14 cellular contexts compared by ENCODE assay signal in the genomic region with DNA sequence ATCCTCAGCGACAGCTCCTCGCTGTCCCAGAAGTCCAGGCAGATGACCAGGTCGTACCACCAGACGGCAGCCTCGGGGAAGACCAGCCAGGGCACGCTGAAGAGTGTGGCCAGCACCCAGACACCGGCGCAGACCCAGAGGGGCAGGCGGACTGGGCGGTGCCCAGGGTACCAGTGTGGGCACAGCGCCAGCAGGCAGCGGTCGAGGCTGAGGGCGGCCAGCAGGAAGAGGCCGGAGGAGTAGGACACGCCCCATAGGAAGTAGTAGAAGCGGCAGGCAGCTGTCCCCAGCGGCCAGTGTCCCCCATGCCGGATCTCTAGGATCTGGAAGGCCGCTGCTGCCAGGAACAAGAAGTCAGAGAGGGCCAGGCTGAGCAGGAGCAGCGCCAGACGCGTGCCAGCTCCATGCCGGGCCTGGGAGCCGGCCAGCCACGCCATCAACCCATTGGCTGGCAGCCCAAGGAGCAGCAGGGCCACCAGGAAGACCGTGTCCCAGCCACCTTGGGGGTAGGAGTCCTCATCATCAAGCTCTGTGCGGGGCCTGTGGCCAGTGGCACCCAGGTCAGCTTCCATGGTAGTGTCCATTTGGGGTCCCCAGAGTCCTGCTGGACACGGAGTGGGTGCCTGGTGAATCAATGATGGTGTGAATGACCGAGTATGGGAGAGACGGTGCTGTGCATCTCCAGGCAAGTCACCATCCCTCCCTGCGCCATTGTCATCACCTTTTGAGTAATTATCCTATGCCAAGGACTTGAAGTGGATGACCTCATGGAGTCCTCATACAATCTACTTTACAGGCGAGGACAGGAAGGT. TPM values are rescaled to one million over a fixed set of nuclear protein-coding genes. Genes with fewer than 3 reads are reported as not detected.
DNase-seq lines count a peak whose midpoint lies in the region; ATAC-seq and TF ChIP-seq lines count a peak whose summit lies in the region.
"Had no signal": no experiment of that assay in that cellular context is flagged by ENCODE, and none has a peak within 500 bp of the region (broad histone marks: within the 10 kb centered on the region; RNA-seq: fewer than 3 reads in every experiment).

A gene with protein sequence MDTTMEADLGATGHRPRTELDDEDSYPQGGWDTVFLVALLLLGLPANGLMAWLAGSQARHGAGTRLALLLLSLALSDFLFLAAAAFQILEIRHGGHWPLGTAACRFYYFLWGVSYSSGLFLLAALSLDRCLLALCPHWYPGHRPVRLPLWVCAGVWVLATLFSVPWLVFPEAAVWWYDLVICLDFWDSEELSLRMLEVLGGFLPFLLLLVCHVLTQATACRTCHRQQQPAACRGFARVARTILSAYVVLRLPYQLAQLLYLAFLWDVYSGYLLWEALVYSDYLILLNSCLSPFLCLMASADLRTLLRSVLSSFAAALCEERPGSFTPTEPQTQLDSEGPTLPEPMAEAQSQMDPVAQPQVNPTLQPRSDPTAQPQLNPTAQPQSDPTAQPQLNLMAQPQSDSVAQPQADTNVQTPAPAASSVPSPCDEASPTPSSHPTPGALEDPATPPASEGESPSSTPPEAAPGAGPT (minus strand): TSS at position 589 of the 812 bp plus-strand sequence. CDS start 5 bp downstream, at position 584.

- dilution Hi-C loops in IMR-90 (cut with HindIII; ENCODE audit: low sequenced_read_pairs, unreplicated experiment) = no loop called here

- POLR2A ChIA-PET in IMR-90 (lab: Charles Lee; ENCODE audit: unreplicated experiment) = no interaction called here

- H3K4me2 ChIP-seq in IMR-90 (ENCODE audit: low read depth, low read length) = no peak within 1 kb of the TSS

- H4K5ac ChIP-seq in IMR-90 (ENCODE audit: low read depth, low read length) = no peak within 1 kb of the TSS

- no peak within 1 kb of the TSS for H3K23ac ChIP-seq in IMR-90 (ENCODE audit: low read depth, low read length)

- no peak within 1 kb of the TSS for H3K27ac ChIP-seq in IMR-90 (ENCODE audit: insufficient read depth, low read length)
- no peak within 1 kb of the TSS for H3K27ac ChIP-seq in RWPE2 (ENCODE audit: poor library complexity, severe bottlenecking)
- peak within 1 kb of the TSS; percentile 62 for H3K27ac ChIP-seq in left ventricle myocardium inferior (replicated peaks)
- peak within 1 kb of the TSS; percentile 19 to 63 (median 52) for H3K27ac ChIP-seq in gastrocnemius medialis
- peak within 1 kb of the TSS in 1 of 4 donors; percentile 29 for H3K27ac ChIP-seq in sigmoid colon

- no peak for TF ChIP-seq CTCF in IMR-90 (conservative IDR thresholded peaks at IDR 0.05; ENCODE audit: low read depth, low read length)
- no peak for TF ChIP-seq CTCF in RWPE2 (IDR thresholded peaks at IDR 0.05; ENCODE audit: poor library complexity, severe bottlenecking)
- peak; percentile 32 for TF ChIP-seq CTCF in left ventricle myocardium inferior (IDR thresholded peaks at IDR 0.05; ENCODE audit: borderline replicate concordance)
- TF ChIP-seq CTCF in gastrocnemius medialis (IDR thresholded peaks at IDR 0.05 in 4 of 5, conservative IDR thresholded peaks at IDR 0.05 in 1 of 5) = no peak
- TF ChIP-seq CTCF in sigmoid colon (IDR thresholded peaks at IDR 0.05) = no peak

- no peaks in the 10 kb centered on the region for H3K4me1 ChIP-seq in IMR-90 (ENCODE audit: control insufficient read depth, insufficient read depth, low read length)
- no peaks in the 10 kb centered on the region for H3K4me1 ChIP-seq in RWPE2 (ENCODE audit: insufficient read depth, poor library complexity, severe bottlenecking)
- H3K4me1 ChIP-seq in left ventricle myocardium inferior = peaks cover 9% of the 10 kb centered on the region
- peaks cover 0 to 12% of the 10 kb centered on the region in 2 donors for H3K4me1 ChIP-seq in gastrocnemius medialis
- no peaks in the 10 kb centered on the region for H3K4me1 ChIP-seq in sigmoid colon

- in situ Hi-C loops in IMR-90 (cut with MboI; ENCODE audit: low sequenced_read_pairs) (no loop called here), gastrocnemius medialis (cut with MboI; ENCODE audit: low sequenced_read_pairs in 4 of 4) (no loop called here)

- no peak within 1 kb of the TSS for H2BK120ac ChIP-seq in IMR-90 (ENCODE audit: low read depth, low read length)

- no peak within 1 kb of the TSS for H3K18ac ChIP-seq in IMR-90 (ENCODE audit: low read depth, low read length)

- no TSS peak for BruUV-seq in IMR-90 (replicated peaks; lab: Mats Ljungman, UMichigan)

- peak within 1 kb of the TSS; percentile 58 for H2AFZ ChIP-seq in IMR-90 (replicated peaks; ENCODE audit: low read length, poor library complexity)

- no peak within 1 kb of the TSS for H2BK15ac ChIP-seq in IMR-90 (ENCODE audit: low read depth, low read length)

- no peak for ATAC-seq in IMR-90 (ENCODE audit: low read depth)
- no peak for ATAC-seq in RWPE2 (ENCODE audit: low read depth)
- peak; percentile 27 to 55 for ATAC-seq in gastrocnemius medialis
- ATAC-seq in HG03469 (IDR thresholded peaks at IDR 0.05; ENCODE audit: unreplicated experiment) = no peak
- ATAC-seq: activated T-helper 17 cell treated with anti-CD3 and anti-CD28 coated beads, Interleukin-2, amount 50 U/mL, for 72 hours had no signal

- H2AK9ac ChIP-seq in IMR-90 (replicated peaks; ENCODE audit: low read depth, low read length, poor library complexity) = no peak within 1 kb of the TSS

- no peaks in the 10 kb centered on the region for H3K79me1 ChIP-seq in IMR-90 (ENCODE audit: low read depth in 1 of 2, low read length in 2 of 2)

- DNase-seq in IMR-90 (no peak), RWPE2 (ENCODE audit: low spot score) (peak; percentile 47), left ventricle myocardium inferior (no peak), gastrocnemius medialis (peak in 1 of 2 donors; percentile 52), NCI-H2107 treated with DMSO at 0.1 percent for 48 hours (lab: John Stamatoyannopoulos, UW; ENCODE audit: unreplicated experiment) (no peak), NCI-H1930 (lab: John Stamatoyannopoulos, UW) (no peak), sigmoid colon (no peak)
- DNase-seq: cerebellar nuclear complex, DMS79, NCI-H1694 had no signal

- no peaks in the 10 kb centered on the region for H3K9me1 ChIP-seq in IMR-90 (ENCODE audit: insufficient read depth, low read length)

- TF ChIP-seq RAD21 in IMR-90 (IDR thresholded peaks at IDR 0.05; ENCODE audit: low read length) = no peak

- no peak for TF ChIP-seq EP300 in sigmoid colon (IDR thresholded peaks at IDR 0.05)

- H3K56ac ChIP-seq in IMR-90 (ENCODE audit: extremely low read depth, insufficient read depth, low read length) = no peak within 1 kb of the TSS

- H4K8ac ChIP-seq in IMR-90 (ENCODE audit: low read depth in 2 of 2, low read length in 2 of 2) = no peak within 1 kb of the TSS

- H4K20me1 ChIP-seq in IMR-90 (ENCODE audit: insufficient read depth, low read length) = no peaks in the 10 kb centered on the region

- H4K91ac ChIP-seq in IMR-90 (ENCODE audit: insufficient read depth, low read depth, low read length) = no peak within 1 kb of the TSS

- no peak within 1 kb of the TSS for H3K9ac ChIP-seq in IMR-90 (ENCODE audit: low read depth, low read length)

- no peak within 1 kb of the TSS for H3K14ac ChIP-seq in IMR-90 (replicated peaks; ENCODE audit: low read depth, low read length)

- H3K9me3 ChIP-seq in IMR-90 (ENCODE audit: control insufficient read depth, insufficient read depth, low read length) (no peaks in the 10 kb centered on the region), RWPE2 (ENCODE audit: severe bottlenecking) (no peaks in the 10 kb centered on the region), left ventricle myocardium inferior (replicated peaks) (no peaks in the 10 kb centered on the region), gastrocnemius medialis (no peaks in the 10 kb centered on the region), sigmoid colon (no peaks in the 10 kb centered on the region)
- H3K9me3 ChIP-seq: Peyer's patch had no signal

- H3K27me3 ChIP-seq in IMR-90 (ENCODE audit: control insufficient read depth, insufficient read depth, low read length) (peaks cover 23% of the 10 kb centered on the region; the same call in 1 of the 2 replicates), RWPE2 (ENCODE audit: insufficient read depth, poor library complexity, severe bottlenecking) (no peaks in the 10 kb centered on the region), left ventricle myocardium inferior (ENCODE audit: low read depth) (no peaks in the 10 kb centered on the region), gastrocnemius medialis (no peaks in the 10 kb centered on the region), sigmoid colon (no peaks in the 10 kb centered on the region)
- H3K27me3 ChIP-seq: Peyer's patch had no signal

- no peaks in the 10 kb centered on the region for H3K36me3 ChIP-seq in IMR-90 (ENCODE audit: control insufficient read depth, insufficient read depth, low read length)
- H3K36me3 ChIP-seq in RWPE2 (ENCODE audit: low read depth) = no peaks in the 10 kb centered on the region
- no peaks in the 10 kb centered on the region for H3K36me3 ChIP-seq in left ventricle myocardium inferior
- H3K36me3 ChIP-seq in gastrocnemius medialis = no peaks in the 10 kb centered on the region
- no peaks in the 10 kb centered on the region for H3K36me3 ChIP-seq in sigmoid colon
- H3K36me3 ChIP-seq: Peyer's patch had no signal

- 85% methylated on average over 28 of the region's 33 CpGs; no CpG with 5 or more reads in 1 of the 2 experiments for WGBS in IMR-90 (ENCODE audit: extremely low coverage in 2 of 2, insufficient read length in 1 of 2), 2 experiments
- WGBS in sigmoid colon, 2 donors = 70 to 89% methylated on average over 33 of the region's 33 CpGs

- CTCF ChIA-PET in IMR-90 (lab: Yijun Ruan, JAX) = no interaction called here

- H3K4me3 ChIP-seq in IMR-90 (ENCODE audit: insufficient read depth, low read depth, low read length) (no peak within 1 kb of the TSS), RWPE2 (ENCODE audit: severe bottlenecking) (no peak within 1 kb of the TSS), left ventricle myocardium inferior (peak within 1 kb of the TSS; percentile 49), gastrocnemius medialis (peak within 1 kb of the TSS; percentile 19 to 39 (median 30)), sigmoid colon (no peak within 1 kb of the TSS)
- H3K4me3 ChIP-seq: Peyer's patch had no signal

- H2BK5ac ChIP-seq in IMR-90 (ENCODE audit: low read depth, low read length, poor library complexity, severe bottlenecking) = no peak within 1 kb of the TSS

- H3K4ac ChIP-seq in IMR-90 (ENCODE audit: low read depth, low read length) = no peak within 1 kb of the TSS

- H2BK20ac ChIP-seq in IMR-90 (ENCODE audit: low read depth, low read length) = no peak within 1 kb of the TSS

- no peak for TF ChIP-seq POLR2A in IMR-90 (IDR thresholded peaks at IDR 0.05; ENCODE audit: low read depth, low read length)
- TF ChIP-seq POLR2A in gastrocnemius medialis (IDR thresholded peaks at IDR 0.05) = no peak
- no peak for TF ChIP-seq POLR2A in sigmoid colon (IDR thresholded peaks at IDR 0.05)

- no peak within 1 kb of the TSS for H2AK5ac ChIP-seq in IMR-90 (ENCODE audit: low read depth, low read length)

- intact Hi-C loops in IMR-90 (cut with micrococcal nuclease) (no loop called here), left ventricle myocardium inferior (cut with micrococcal nuclease) (no loop called here), gastrocnemius medialis (cut with DNase I; ENCODE audit: low total_unique reads) (no loop called here), sigmoid colon (cut with DNase I) (no loop called here)

RNA-seq across cellular contexts. Expression of the gene that starts here (rescaled TPM):
- total RNA-seq in IMR-90 (2012; rRNA removed) (not detected in 2 replicates), left ventricle myocardium inferior (not detected), gastrocnemius medialis (not detected), sigmoid colon (not detected)
- polyA plus RNA-seq in IMR-90 (2012; rRNA removed) (not detected in 2 replicates), sigmoid colon (not detected)
- polyA plus RNA-seq in IMR-90 (2012; cell fraction: cytosol; rRNA removed) = not detected in 2 replicates
- not detected in 2 replicates for polyA plus RNA-seq in IMR-90 (2012; cell fraction: nucleus; rRNA removed; ENCODE audit: low replicate concordance)
- total RNA-seq: activated T-helper 17 cell treated with anti-CD3 and anti-CD28 coated beads, Interleukin-2, amount 50 U/mL, for 72 hours; Peyer's patch; renal cortical epithelial cell had no signal

Comparison
In these comparisons a context has a peak if more than half of its experiments do, and no peak if none do; other contexts are left out.
1. Peak in ATAC-seq, H3K4me3 ChIP-seq and H3K27ac ChIP-seq in gastrocnemius medialis; RNA of the gene not detected or under 1 TPM.